1 cellular context compared by ENCODE assay signal in the genomic region with DNA sequence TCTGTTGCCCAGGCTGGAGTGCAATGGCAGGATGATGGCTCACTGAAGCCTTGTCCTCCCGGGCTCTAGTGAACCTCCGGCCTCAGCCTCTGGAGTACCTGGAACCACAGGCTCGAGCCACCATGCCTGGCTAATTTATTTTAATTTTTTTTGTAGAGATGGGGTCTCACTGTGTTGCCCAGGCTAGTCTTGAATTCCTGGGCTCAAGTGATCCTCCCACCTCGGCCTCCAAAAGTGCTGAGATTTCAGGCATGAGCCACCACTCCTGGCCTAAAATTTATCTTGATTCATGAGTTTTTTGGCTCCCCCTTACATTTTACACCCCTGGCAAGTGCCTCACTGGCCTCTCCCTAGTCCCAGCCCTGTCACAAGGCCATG.
TF ChIP-seq lines count a peak whose summit lies in the region.

No MANE protein-coding gene starts in this region.

TF ChIP-seq in liver, 16 proteins besides CTCF, POLR2A, EP300 and RAD21 (continued from another document):
- TF ChIP-seq, protein P1, sequence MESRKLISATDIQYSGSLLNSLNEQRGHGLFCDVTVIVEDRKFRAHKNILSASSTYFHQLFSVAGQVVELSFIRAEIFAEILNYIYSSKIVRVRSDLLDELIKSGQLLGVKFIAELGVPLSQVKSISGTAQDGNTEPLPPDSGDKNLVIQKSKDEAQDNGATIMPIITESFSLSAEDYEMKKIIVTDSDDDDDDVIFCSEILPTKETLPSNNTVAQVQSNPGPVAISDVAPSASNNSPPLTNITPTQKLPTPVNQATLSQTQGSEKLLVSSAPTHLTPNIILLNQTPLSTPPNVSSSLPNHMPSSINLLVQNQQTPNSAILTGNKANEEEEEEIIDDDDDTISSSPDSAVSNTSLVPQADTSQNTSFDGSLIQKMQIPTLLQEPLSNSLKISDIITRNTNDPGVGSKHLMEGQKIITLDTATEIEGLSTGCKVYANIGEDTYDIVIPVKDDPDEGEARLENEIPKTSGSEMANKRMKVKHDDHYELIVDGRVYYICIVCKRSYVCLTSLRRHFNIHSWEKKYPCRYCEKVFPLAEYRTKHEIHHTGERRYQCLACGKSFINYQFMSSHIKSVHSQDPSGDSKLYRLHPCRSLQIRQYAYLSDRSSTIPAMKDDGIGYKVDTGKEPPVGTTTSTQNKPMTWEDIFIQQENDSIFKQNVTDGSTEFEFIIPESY (IDR thresholded peaks at IDR 0.05): no peak
